ENCODE assay signal across 18 cellular contexts in genomic region chr3:40985195-40985594, GRCh38.
DNase-seq lines count a peak whose midpoint lies in the region; ATAC-seq and TF ChIP-seq lines count a peak whose summit lies in the region.
"Had no signal": no experiment of that assay in that cellular context is flagged by ENCODE, and none has a peak within 500 bp of the region (broad histone marks: within the 10 kb centered on the region; RNA-seq: fewer than 3 reads in every experiment).

No MANE protein-coding gene starts in this region.

- H3K36me3 ChIP-seq in transverse colon (no peaks in the 10 kb centered on the region), body of pancreas (replicated peaks in 1 of 2; ENCODE audit: insufficient read depth in 1 of 2, low read depth in 2 of 2) (no peaks in the 10 kb centered on the region)
- H3K36me3 ChIP-seq: Peyer's patch had no signal

- H3K27ac ChIP-seq in transverse colon (no peak overlapping the region), body of pancreas (no peak overlapping the region)
- H3K27ac ChIP-seq: Peyer's patch had no signal

- H3K4me3 ChIP-seq in transverse colon (no peak overlapping the region), body of pancreas (no peak overlapping the region)
- H3K4me3 ChIP-seq: Peyer's patch had no signal

- DNase-seq in NCI-H748 (lab: John Stamatoyannopoulos, UW; ENCODE audit: unreplicated experiment) (peak; percentile 39), NCI-H748 treated with DMSO at 0.1 percent for 48 hours (lab: John Stamatoyannopoulos, UW) (no peak), NCI-H510A (lab: John Stamatoyannopoulos, UW) (peak; percentile 24), dermis blood vessel endothelial cell (peak; percentile 31), transverse colon (peak; percentile 21), body of pancreas (no peak)
- DNase-seq: activated T-cell treated with anti-CD3 and anti-CD28 coated beads, Interleukin-2, amount 50 U/mL, for 48 hours; GF-D8; mammary epithelial cell; MV-4-11; NCI-H526; Peyer's patch; stimulated activated CD4-positive, alpha-beta T cell treated with anti-CD3 and anti-CD28 coated beads, Interleukin-4, amount 100 ng/mL, for 24 hours had no signal

- intact Hi-C loops in transverse colon (cut with DNase I; ENCODE audit: low total_unique reads) (no loop called here), body of pancreas (cut with DNase I) (no loop called here)

- TF ChIP-seq CTCF in transverse colon (IDR thresholded peaks at IDR 0.05) (no peak), body of pancreas (IDR thresholded peaks at IDR 0.05) (no peak)

- TF ChIP-seq POLR2A in transverse colon (IDR thresholded peaks at IDR 0.05) = no peak
- no peak for TF ChIP-seq POLR2A in body of pancreas (IDR thresholded peaks at IDR 0.05)

- no peaks in the 10 kb centered on the region for H3K4me1 ChIP-seq in transverse colon
- no peaks in the 10 kb centered on the region for H3K4me1 ChIP-seq in body of pancreas
- H3K4me1 ChIP-seq: Peyer's patch had no signal

- H3K27me3 ChIP-seq in transverse colon (no peaks in the 10 kb centered on the region), body of pancreas (no peaks in the 10 kb centered on the region)
- H3K27me3 ChIP-seq: Peyer's patch had no signal

- H3K9me3 ChIP-seq in transverse colon (no peaks in the 10 kb centered on the region), body of pancreas (no peaks in the 10 kb centered on the region)
- H3K9me3 ChIP-seq: Peyer's patch had no signal

- in situ Hi-C loops in transverse colon (cut with MboI; ENCODE audit: low pct_ligation_motif_present in 1 of 4, low pct_unique_long_range_greater_than_20kb in 1 of 4, low sequenced_read_pairs in 3 of 4) = loop anchor here in 1 of 4 donors (25.0 kb wide), 1 partner anchor 398 kb away; no protein-coding TSS in a partner anchor

- ATAC-seq in GM19351 (IDR thresholded peaks at IDR 0.05; ENCODE audit: unreplicated experiment) (no peak), body of pancreas (no peak), GM21723 (IDR thresholded peaks at IDR 0.05; ENCODE audit: unreplicated experiment) (no peak)
- ATAC-seq: esophagus mucosa; HepG2; natural killer cell treated with Interleukin-12 subunit alpha and Interleukin-12 subunit beta and Interleukin-15 and Interleukin-18, amount 100 ng/mL, for 72 hours had no signal

- WGBS in transverse colon (ENCODE audit: low coverage in 1 of 2), 2 donors = 80% methylated on average over 2 of the region's 2 CpGs; no CpG with 5 or more reads in 1 of the 2 donors
- WGBS in body of pancreas, 2 donors = 73 to 94% methylated on average over 2 of the region's 2 CpGs

- TF ChIP-seq EP300 in transverse colon (IDR thresholded peaks at IDR 0.05; ENCODE audit: low read depth) = no peak

Comparison
In these comparisons a context has a peak if more than half of its experiments do, and no peak if none do; other contexts are left out.
1. DNase-seq: peak in NCI-H748 (single experiment), NCI-H510A (single experiment), dermis blood vessel endothelial cell (single experiment) and transverse colon (single experiment); none in NCI-H748 treated with DMSO at 0.1 percent for 48 hours (single experiment) and body of pancreas (0 of 4).